11 cellular contexts compared by ENCODE assay signal in the genomic region with DNA sequence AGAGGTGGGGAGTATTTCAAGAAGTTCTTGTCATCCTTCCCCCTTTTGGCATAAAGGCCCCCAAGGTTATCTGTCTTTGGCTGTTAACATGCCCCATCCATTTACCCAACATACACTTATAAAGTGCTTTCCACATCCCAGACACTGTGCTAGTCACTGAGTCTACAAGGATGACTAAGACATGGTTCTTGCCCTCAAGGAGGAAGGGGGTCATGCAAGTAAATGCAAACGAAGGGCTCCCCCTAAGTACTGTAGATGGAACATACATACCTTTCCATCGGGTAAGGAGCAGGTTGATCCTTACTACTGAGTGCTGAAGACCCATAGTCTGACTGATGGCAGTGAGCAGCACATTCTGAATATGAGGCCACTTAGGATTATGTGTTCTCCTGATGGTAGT. TPM values are rescaled to one million over a fixed set of nuclear protein-coding genes. Genes with fewer than 3 reads are reported as not detected.
DNase-seq lines count a peak whose midpoint lies in the region; ATAC-seq, FAIRE-seq and TF ChIP-seq lines count a peak whose summit lies in the region.
"Had no signal": no experiment of that assay in that cellular context is flagged by ENCODE, and none has a peak within 500 bp of the region (broad histone marks: within the 10 kb centered on the region; RNA-seq: fewer than 3 reads in every experiment).

No MANE protein-coding gene starts in this region.

- no peak overlapping the region for H3K4me2 ChIP-seq in IMR-90 (ENCODE audit: low read depth, low read length)
- H3K4me2 ChIP-seq in keratinocyte (ENCODE audit: control insufficient read depth, extremely low read depth, insufficient read depth, low read depth, low read length), result peak overlapping the region; percentile 64

- H3K18ac ChIP-seq in IMR-90 (ENCODE audit: low read depth, low read length), result no peak overlapping the region

- no peak for FAIRE-seq in keratinocyte (lab: Jason Lieb, UNC)

- H3K4me3 ChIP-seq in IMR-90 (ENCODE audit: insufficient read depth, low read depth, low read length), result no peak overlapping the region
- H3K4me3 ChIP-seq in keratinocyte (ENCODE audit: control insufficient read depth in 2 of 3, extremely low read depth in 1 of 3, insufficient read depth in 2 of 3, low read depth in 1 of 3, low read length in 3 of 3), result no peak overlapping the region
- no peak overlapping the region for H3K4me3 ChIP-seq in sigmoid colon
- H3K4me3 ChIP-seq: coronary artery, SJCRH30 had no signal

- no TSS peak for BruUV-seq in IMR-90 (replicated peaks; lab: Mats Ljungman, UMichigan)

- whole genome bisulfite sequencing in IMR-90 (ENCODE audit: extremely low coverage in 2 of 2, insufficient read length in 1 of 2), 2 experiments, result no CpG with 5 or more reads among the region's 2 CpGs
- 62 to 76% methylated on average over 2 of the region's 2 CpGs for WGBS in sigmoid colon, 2 donors

- H3K9me3 ChIP-seq in IMR-90 (ENCODE audit: control insufficient read depth, insufficient read depth, low read length), result no peaks in the 10 kb centered on the region
- no peaks in the 10 kb centered on the region for H3K9me3 ChIP-seq in keratinocyte (ENCODE audit: control insufficient read depth, low read depth, low read length)
- no peaks in the 10 kb centered on the region for H3K9me3 ChIP-seq in sigmoid colon
- H3K9me3 ChIP-seq: SJCRH30 had no signal

- H3K36me3 ChIP-seq in IMR-90 (ENCODE audit: control insufficient read depth, insufficient read depth, low read length) (peaks cover 7% of the 10 kb centered on the region), keratinocyte (ENCODE audit: control insufficient read depth in 2 of 2, extremely low read depth in 1 of 2, insufficient read depth in 2 of 2, low read length in 2 of 2) (peaks cover 5 to 9% of the 10 kb centered on the region in 2 experiments), sigmoid colon (peaks cover 0 to 47% (median 7%) of the 10 kb centered on the region in 4 donors)

- no peak overlapping the region for H2AFZ ChIP-seq in IMR-90 (replicated peaks; ENCODE audit: low read length, poor library complexity)
- H2AFZ ChIP-seq in keratinocyte (ENCODE audit: control insufficient read depth, low read length), result no peak overlapping the region

- intact Hi-C loops in IMR-90 (cut with micrococcal nuclease) (no loop called here), sigmoid colon (cut with DNase I) (no loop called here)

- dilution Hi-C loops in IMR-90 (cut with HindIII; ENCODE audit: low sequenced_read_pairs, unreplicated experiment) (no loop called here), keratinocyte (cut with MboI; ENCODE audit: extremely low pct_ligation_motif_present, low sequenced_read_pairs) (no loop called here)

- CTCF ChIA-PET in IMR-90 (lab: Yijun Ruan, JAX), result interaction anchor here (1.0 kb wide), 1 partner anchor 46 kb away, joined by 3 read pairs; no protein-coding TSS in a partner anchor

- H4K8ac ChIP-seq in IMR-90 (ENCODE audit: low read depth in 2 of 2, low read length in 2 of 2), result no peak overlapping the region

- no peak overlapping the region for H3K27ac ChIP-seq in IMR-90 (ENCODE audit: insufficient read depth, low read length)
- H3K27ac ChIP-seq in VCaP, result peak overlapping the region; percentile 55
- H3K27ac ChIP-seq in keratinocyte (ENCODE audit: control insufficient read depth, insufficient read depth, low read length), result peak overlapping the region; percentile 59
- no peak overlapping the region for H3K27ac ChIP-seq in sigmoid colon
- H3K27ac ChIP-seq: 22Rv1, coronary artery, SJCRH30 had no signal

- H3K56ac ChIP-seq in IMR-90 (ENCODE audit: extremely low read depth, insufficient read depth, low read length), result no peak overlapping the region

- no peak overlapping the region for H3K23ac ChIP-seq in IMR-90 (ENCODE audit: low read depth, low read length)

- H3K9me1 ChIP-seq in IMR-90 (ENCODE audit: insufficient read depth, low read length), result no peaks in the 10 kb centered on the region; the same call in 1 of the 2 replicates
- H3K9me1 ChIP-seq in keratinocyte (ENCODE audit: control insufficient read depth, extremely low read depth, insufficient read depth, low read length), result no peaks in the 10 kb centered on the region

- no peak overlapping the region for H4K91ac ChIP-seq in IMR-90 (ENCODE audit: insufficient read depth, low read depth, low read length)

- no peak overlapping the region for H3K4ac ChIP-seq in IMR-90 (ENCODE audit: low read depth, low read length)

- H3K79me2 ChIP-seq in keratinocyte (ENCODE audit: control insufficient read depth, insufficient read depth, low read length), result peaks cover 3% of the 10 kb centered on the region

- H4K20me1 ChIP-seq in IMR-90 (ENCODE audit: insufficient read depth, low read length), result no peaks in the 10 kb centered on the region
- H4K20me1 ChIP-seq in keratinocyte (ENCODE audit: control insufficient read depth, extremely low read depth, insufficient read depth, low read length), result no peaks in the 10 kb centered on the region

- no peak for TF ChIP-seq POLR2A in IMR-90 (IDR thresholded peaks at IDR 0.05; ENCODE audit: low read depth, low read length)
- no peak for TF ChIP-seq POLR2A in sigmoid colon (IDR thresholded peaks at IDR 0.05)

- TF ChIP-seq EP300 in sigmoid colon (IDR thresholded peaks at IDR 0.05), result no peak

- POLR2A ChIA-PET in IMR-90 (lab: Charles Lee; ENCODE audit: unreplicated experiment), result no interaction called here

- H3K4me1 ChIP-seq in IMR-90 (ENCODE audit: control insufficient read depth, insufficient read depth, low read length) (no peaks in the 10 kb centered on the region), keratinocyte (ENCODE audit: control insufficient read depth, extremely low read depth, insufficient read depth, low read length) (peaks cover 11% of the 10 kb centered on the region), sigmoid colon (no peaks in the 10 kb centered on the region)
- H3K4me1 ChIP-seq: SJCRH30 had no signal

- ATAC-seq in IMR-90 (ENCODE audit: low read depth), result no peak

- no peak overlapping the region for H2AK5ac ChIP-seq in IMR-90 (ENCODE audit: low read depth, low read length)

- no peak overlapping the region for H2BK120ac ChIP-seq in IMR-90 (ENCODE audit: low read depth, low read length)

- H3K14ac ChIP-seq in IMR-90 (replicated peaks; ENCODE audit: low read depth, low read length), result no peak overlapping the region

- no peaks in the 10 kb centered on the region for H3K27me3 ChIP-seq in IMR-90 (ENCODE audit: control insufficient read depth, insufficient read depth, low read length)
- no peaks in the 10 kb centered on the region for H3K27me3 ChIP-seq in keratinocyte (ENCODE audit: control insufficient read depth, extremely low read depth, insufficient read depth, low read length)
- H3K27me3 ChIP-seq in sigmoid colon, result no peaks in the 10 kb centered on the region
- H3K27me3 ChIP-seq: SJCRH30 had no signal

- H2BK15ac ChIP-seq in IMR-90 (ENCODE audit: low read depth, low read length), result no peak overlapping the region

- DNase-seq in NCI-H146 (lab: John Stamatoyannopoulos, UW) (peak; percentile 12), NCI-H146 treated with DMSO at 0.1 percent for 48 hours (lab: John Stamatoyannopoulos, UW; ENCODE audit: unreplicated experiment) (no peak), IMR-90 (peak; percentile 5), keratinocyte (ENCODE audit: low read depth, low spot score) (no peak), DMS 273 (lab: John Stamatoyannopoulos, UW; ENCODE audit: unreplicated experiment) (no peak), RPMI8226 (no peak), sigmoid colon (no peak)
- DNase-seq: SJCRH30 had no signal

- H2AK9ac ChIP-seq in IMR-90 (replicated peaks; ENCODE audit: low read depth, low read length, poor library complexity), result no peak overlapping the region

- H4K5ac ChIP-seq in IMR-90 (ENCODE audit: low read depth, low read length), result no peak overlapping the region

- in situ Hi-C loops in IMR-90 (cut with MboI; ENCODE audit: low sequenced_read_pairs), result no loop called here

- TF ChIP-seq CTCF in IMR-90 (conservative IDR thresholded peaks at IDR 0.05; ENCODE audit: low read depth, low read length) (0 out of 2 replicates have a peak, but pooled peaks have one; percentile 2), VCaP (conservative IDR thresholded peaks at IDR 0.05) (no peak), keratinocyte (optimal IDR thresholded peaks at IDR 0.05 in 1 of 3, IDR thresholded peaks at IDR 0.05 in 1 of 3, conservative IDR thresholded peaks at IDR 0.05 in 1 of 3; ENCODE audit: extremely low read depth in 1 of 3, insufficient read depth in 2 of 3, low read length in 3 of 3) (peak; percentile 27 to 53 (median 52)), sigmoid colon (IDR thresholded peaks at IDR 0.05) (no peak)

- no peak for TF ChIP-seq RAD21 in IMR-90 (IDR thresholded peaks at IDR 0.05; ENCODE audit: low read length)

- no peak overlapping the region for H2BK20ac ChIP-seq in IMR-90 (ENCODE audit: low read depth, low read length)

- no peak overlapping the region for H2BK5ac ChIP-seq in IMR-90 (ENCODE audit: low read depth, low read length, poor library complexity, severe bottlenecking)

- H3K79me1 ChIP-seq in IMR-90 (ENCODE audit: low read depth in 1 of 2, low read length in 2 of 2), result peaks cover 4 to 6% of the 10 kb centered on the region in 2 experiments; a peak in 2 of 4 replicates

- H3K9ac ChIP-seq in IMR-90 (ENCODE audit: low read depth, low read length) (no peak overlapping the region), keratinocyte (ENCODE audit: control insufficient read depth, extremely low read depth, insufficient read depth, low read length) (no peak overlapping the region)

TF ChIP-seq in IMR-90, 13 proteins besides CTCF, POLR2A, EP300 and RAD21 (continues in another document):
- TF ChIP-seq MXI1 (IDR thresholded peaks at IDR 0.05; ENCODE audit: borderline replicate concordance, low read depth, low read length) (no peak), MAFK (IDR thresholded peaks at IDR 0.05; ENCODE audit: low read depth, low read length) (no peak), RFX5 (IDR thresholded peaks at IDR 0.05; ENCODE audit: low read depth, low read length) (no peak), SMC3 (IDR thresholded peaks at IDR 0.05; ENCODE audit: low read depth, low read length) (no peak)

RNA-seq across cellular contexts. Expression of a gene that starts 38.3 kb away (rescaled TPM):
- total RNA-seq in IMR-90 (2012; rRNA removed) (4.3 and 7.2 TPM in 2 replicates), sigmoid colon (10 to 100 TPM; 33.5 to 42.1 (median 35.6) TPM)
- polyA plus RNA-seq in IMR-90 (2012; rRNA removed) (2.5 and 3.1 TPM in 2 replicates), keratinocyte (7.7 to 12.3 TPM (median 9.2 TPM) in 3 replicates), sigmoid colon (10 to 100 TPM; 16.7 to 20.8 (median 18.0) TPM)
- 1.5 and 2.1 TPM in 2 replicates for polyA plus RNA-seq in IMR-90 (2012; cell fraction: cytosol; rRNA removed)
- polyA plus RNA-seq in IMR-90 (2012; cell fraction: nucleus; rRNA removed; ENCODE audit: low replicate concordance), result 0.92 and 1.8 TPM in 2 replicates
- polyA plus RNA-seq in keratinocyte (2011; ENCODE audit: low read depth), result 15.9 TPM
- polyA plus RNA-seq in keratinocyte (2011; cell fraction: cytosol; rRNA removed), result 8.4 and 11.9 TPM in 2 replicates
- 8.1 and 11.3 TPM in 2 replicates for polyA plus RNA-seq in keratinocyte (2011; cell fraction: nucleus; rRNA removed)
- 7.6 and 24.8 TPM in 2 replicates for polyA plus RNA-seq in keratinocyte (2012; ENCODE audit: low replicate concordance)
- 7.8 to 18.1 TPM (median 16.3 TPM) in 3 replicates for polyA minus RNA-seq in keratinocyte
- polyA minus RNA-seq in keratinocyte (2011; cell fraction: cytosol; rRNA and poly(A)+ RNA removed), result 16.5 TPM
- 9.0 and 13.6 TPM in 2 replicates for polyA minus RNA-seq in keratinocyte (2011; cell fraction: nucleus; rRNA and poly(A)+ RNA removed)

Comparison
In these comparisons a context has a peak if more than half of its experiments do, and no peak if none do; other contexts are left out.
1. DNase-seq: peak in NCI-H146 (single experiment) and IMR-90 (single experiment); none in NCI-H146 treated with DMSO at 0.1 percent for 48 hours (single experiment), keratinocyte (single experiment), DMS 273 (single experiment), RPMI8226 (single experiment) and sigmoid colon (single experiment).
2. H3K27ac ChIP-seq: peak in VCaP (single experiment) and keratinocyte (single experiment); none in IMR-90 (single experiment) and sigmoid colon (0 of 4).
3. CTCF ChIP-seq: peak in IMR-90 (single experiment) and keratinocyte (3 of 3); none in VCaP (single experiment) and sigmoid colon (0 of 4).